In the genomic region with DNA sequence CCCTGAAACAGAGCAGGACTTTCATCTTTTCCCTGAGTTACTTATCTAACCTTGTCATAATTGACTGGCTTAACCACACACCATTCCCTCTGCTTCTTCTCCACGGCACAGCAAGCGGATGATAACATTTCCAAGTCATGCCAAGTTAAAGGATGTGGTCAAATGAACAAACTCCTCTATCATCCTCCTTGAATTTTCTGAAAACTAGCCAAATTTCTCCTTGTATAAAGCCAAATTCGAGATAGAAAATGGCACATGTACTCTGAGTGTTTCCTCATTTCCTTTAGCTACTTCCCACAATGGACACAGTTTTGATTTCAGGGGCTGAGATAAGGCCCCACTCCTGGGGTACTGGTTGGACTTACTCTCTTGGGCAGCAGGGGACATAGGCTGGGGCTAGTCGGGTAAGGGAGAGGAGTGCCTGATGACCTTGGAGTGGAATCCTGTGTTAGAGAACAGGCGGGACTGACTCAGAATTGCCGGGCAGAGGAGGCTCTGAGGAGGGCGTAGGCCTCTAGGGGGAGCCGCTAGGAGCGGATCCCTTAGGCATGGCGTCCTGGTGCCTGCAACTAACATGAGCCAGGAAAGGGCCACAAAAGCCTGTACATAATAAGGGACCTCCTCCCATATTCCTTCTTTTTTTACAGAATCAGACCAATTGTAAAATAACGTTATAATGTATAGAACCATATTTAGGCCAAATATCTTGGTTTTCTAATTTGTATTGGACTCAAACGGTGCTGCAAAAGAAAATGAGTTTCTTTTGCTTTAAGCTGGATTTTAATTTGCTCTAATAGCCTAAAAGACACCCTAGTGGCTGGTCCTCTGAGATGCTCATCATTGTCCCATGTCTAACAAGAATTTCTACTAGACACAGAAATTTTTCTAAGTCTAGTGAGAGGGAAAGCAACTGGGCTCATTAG, we compare ENCODE assay signal across 10 cellular contexts. TPM values are rescaled to one million over a fixed set of nuclear protein-coding genes. Genes with fewer than 3 reads are reported as not detected.
DNase-seq lines count a peak whose midpoint lies in the region; ATAC-seq and TF ChIP-seq lines count a peak whose summit lies in the region.
"Had no signal": no experiment of that assay in that cellular context is flagged by ENCODE, and none has a peak within 500 bp of the region (broad histone marks: within the 10 kb centered on the region; RNA-seq: fewer than 3 reads in every experiment).

No MANE protein-coding gene starts in this region.

- no peaks in the 10 kb centered on the region for H3K4me1 Mint-ChIP-seq in activated CD4-positive, alpha-beta T cell treated with anti-CD3 and anti-CD28 coated beads for 36 hours
- H3K4me1 Mint-ChIP-seq: CD4-positive, CD25-positive, alpha-beta regulatory T cell had no signal

- peaks cover 0 to 3% (median 0%) of the 10 kb centered on the region in 4 donors for H3K4me1 ChIP-seq in stomach

- H3K4me3 ChIP-seq in stomach = no peak overlapping the region
- H3K4me3 ChIP-seq: ovary had no signal

- no peaks in the 10 kb centered on the region for H3K9me3 Mint-ChIP-seq in activated CD4-positive, alpha-beta T cell treated with anti-CD3 and anti-CD28 coated beads for 36 hours (ENCODE audit: low read depth)

- H3K27ac Mint-ChIP-seq in activated CD4-positive, alpha-beta T cell treated with anti-CD3 and anti-CD28 coated beads for 36 hours = no peak overlapping the region
- H3K27ac Mint-ChIP-seq: CD4-positive, CD25-positive, alpha-beta regulatory T cell had no signal

- TF ChIP-seq POLR2A in stomach (IDR thresholded peaks at IDR 0.05) = no peak

- H3K27me3 Mint-ChIP-seq in activated CD4-positive, alpha-beta T cell treated with anti-CD3 and anti-CD28 coated beads for 36 hours = peaks cover 21% of the 10 kb centered on the region

- DNase-seq in activated CD4-positive, alpha-beta T cell treated with anti-CD3 and anti-CD28 coated beads for 36 hours = peak; percentile 39
- no peak for DNase-seq in activated CD4-positive, alpha-beta T cell treated with anti-CD3 and anti-CD28 coated beads, Interleukin-2, amount 50 U/mL, for 1 hour
- DNase-seq in RPMI8226 (peak; percentile 44), glomerular visceral epithelial cell (ENCODE audit: extremely low spot score) (peak; percentile 92), stomach (peak; percentile 53), ureter (ENCODE audit: low spot score) (no peak), activated gamma-delta T cell treated with Interleukin-2 at 50 U/mL for 16 hours (no peak)
- DNase-seq: CD4-positive, CD25-positive, alpha-beta regulatory T cell had no signal

- ATAC-seq in activated CD4-positive, alpha-beta T cell treated with anti-CD3 and anti-CD28 coated beads for 36 hours = peak; percentile 42
- no peak for ATAC-seq in GM18858 (IDR thresholded peaks at IDR 0.05; ENCODE audit: unreplicated experiment)

- WGBS in stomach, 5 donors = 29 to 47% (median 34%) methylated on average over 12 of the region's 12 CpGs

- H3K27me3 ChIP-seq in stomach = peaks cover 0 to 8% (median 0%) of the 10 kb centered on the region in 3 donors
- H3K27me3 ChIP-seq: ovary had no signal

- CTCF ChIA-PET in activated CD4-positive, alpha-beta T cell treated with anti-CD3 and anti-CD28 coated beads for 36 hours (lab: Charles Lee) = interaction anchor here (0.6 kb wide), 1 partner anchor 69 kb away, joined by 3 read pairs; no protein-coding TSS in a partner anchor

- no peaks in the 10 kb centered on the region for H3K36me3 Mint-ChIP-seq in activated CD4-positive, alpha-beta T cell treated with anti-CD3 and anti-CD28 coated beads for 36 hours (ENCODE audit: low read depth)
- H3K36me3 Mint-ChIP-seq: CD4-positive, CD25-positive, alpha-beta regulatory T cell had no signal

- no peak overlapping the region for H3K4me3 Mint-ChIP-seq in activated CD4-positive, alpha-beta T cell treated with anti-CD3 and anti-CD28 coated beads for 36 hours
- H3K4me3 Mint-ChIP-seq: CD4-positive, CD25-positive, alpha-beta regulatory T cell had no signal

- no peaks in the 10 kb centered on the region for H3K36me3 ChIP-seq in stomach
- H3K36me3 ChIP-seq: ovary had no signal

- intact Hi-C loops in activated CD4-positive, alpha-beta T cell treated with anti-CD3 and anti-CD28 coated beads for 36 hours (cut with DNase I, micrococcal nuclease) = no loop called here
- intact Hi-C loops in stomach (cut with DNase I; ENCODE audit: low total_unique reads) = no loop called here

- peak in 2 of 7 experiments; percentile 14 to 33 for TF ChIP-seq CTCF in stomach (IDR thresholded peaks at IDR 0.05)

- H3K27ac ChIP-seq in stomach = no peak overlapping the region
- H3K27ac ChIP-seq: ovary had no signal

- H3K9me3 ChIP-seq in stomach = peaks cover 0 to 11% (median 6%) of the 10 kb centered on the region in 4 donors
- H3K9me3 ChIP-seq: ovary had no signal

- TF ChIP-seq EP300 in stomach (IDR thresholded peaks at IDR 0.05) = no peak

- POLR2A ChIA-PET in activated CD4-positive, alpha-beta T cell treated with anti-CD3 and anti-CD28 coated beads for 36 hours (lab: Charles Lee) = no interaction called here

RNA-seq across cellular contexts. Expression of gene TMTC4, which starts 20.4 kb away (rescaled TPM):
- 10 to 100 TPM; 13.5 to 19.0 TPM for total RNA-seq in activated CD4-positive, alpha-beta T cell treated with anti-CD3 and anti-CD28 coated beads for 36 hours
- 10 to 100 TPM in 3 of 5 donors, 1 to 10 TPM in 2; 5.8 to 38.9 (median 21.4) TPM for total RNA-seq in stomach
- polyA plus RNA-seq in stomach = 1 to 10 TPM; 5.4 to 8.2 (median 8.1) TPM
- 17.8 TPM for total RNA-seq in ureter

Comparison
In these comparisons a context has a peak if more than half of its experiments do, and no peak if none do; other contexts are left out.
1. DNase-seq: peak in activated CD4-positive, alpha-beta T cell treated with anti-CD3 and anti-CD28 coated beads for 36 hours (single experiment), RPMI8226 (single experiment), glomerular visceral epithelial cell (single experiment) and stomach (single experiment); none in activated CD4-positive, alpha-beta T cell treated with anti-CD3 and anti-CD28 coated beads, Interleukin-2, amount 50 U/mL, for 1 hour (single experiment), ureter (single experiment) and activated gamma-delta T cell treated with Interleukin-2 at 50 U/mL for 16 hours (single experiment).